18 cellular contexts compared by ENCODE assay signal in the genomic region with DNA sequence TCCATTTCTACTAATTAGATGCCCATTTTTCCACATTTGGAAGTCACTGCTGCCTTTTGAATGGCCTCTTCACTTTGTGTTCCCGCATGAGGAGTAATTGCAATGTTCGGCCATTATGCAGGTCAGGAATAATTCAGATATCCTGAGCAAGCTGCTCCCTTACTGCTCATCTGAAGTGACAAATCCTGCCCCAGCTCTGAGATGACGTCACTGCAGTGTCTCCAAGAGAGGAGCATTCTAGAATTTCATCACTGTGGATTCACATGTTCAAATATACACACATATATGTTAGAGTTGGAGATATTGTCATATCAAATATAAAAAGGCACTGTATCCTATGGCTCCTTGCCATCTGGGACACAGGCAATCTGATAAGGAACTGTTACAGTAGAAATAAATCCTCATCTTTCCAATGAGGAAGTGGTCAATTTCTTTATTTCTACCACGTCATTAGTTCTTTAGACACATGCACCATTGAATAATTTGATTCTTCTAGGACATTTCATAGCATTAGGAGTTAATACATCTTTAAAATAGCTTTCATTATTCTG.
A peak's percentile ranks its signal among the peaks of the same experiment; 100 is the strongest.
DNase-seq lines count a peak whose midpoint lies in the region; ATAC-seq and TF ChIP-seq lines count a peak whose summit lies in the region.
"Had no signal": no experiment of that assay in that cellular context is flagged by ENCODE, and none has a peak within 500 bp of the region (broad histone marks: within the 10 kb centered on the region; RNA-seq: fewer than 3 reads in every experiment).

No MANE protein-coding gene starts in this region.

- H3K4me1 ChIP-seq in colonic mucosa (peaks cover 10% of the 10 kb centered on the region), mucosa of descending colon (ENCODE audit: low read depth) (peaks cover 11% of the 10 kb centered on the region)
- H3K4me1 ChIP-seq: BLaER1 treated with 17β-estradiol and CSF1 and Interleukin-3, amounts not matched to agents 10 nM and 100 nM; HAP-1 had no signal

- H3K27ac ChIP-seq in colonic mucosa = peak overlapping the region; percentile 41
- H3K27ac ChIP-seq: BLaER1 treated with 17β-estradiol and CSF1 and Interleukin-3, amounts not matched to agents 10 nM and 100 nM; GM23248; HL-60 had no signal

- H3K27me3 ChIP-seq in colonic mucosa = no peaks in the 10 kb centered on the region
- H3K27me3 ChIP-seq: BLaER1 treated with 17β-estradiol and CSF1 and Interleukin-3, amounts not matched to agents 10 nM and 100 nM had no signal

- H3K36me3 ChIP-seq in colonic mucosa (no peaks in the 10 kb centered on the region), mucosa of descending colon (ENCODE audit: low read depth) (no peaks in the 10 kb centered on the region)
- H3K36me3 ChIP-seq: BLaER1 treated with 17β-estradiol and CSF1 and Interleukin-3, amounts not matched to agents 10 nM and 100 nM; HAP-1 had no signal

- peak; percentile 59 for ATAC-seq in mucosa of descending colon
- no peak for ATAC-seq in HG03196 (IDR thresholded peaks at IDR 0.05; ENCODE audit: unreplicated experiment)
- ATAC-seq: CD8-positive, alpha-beta T cell; GM12878 had no signal

- TF ChIP-seq CTCF in LNCaP clone FGC (IDR thresholded peaks at IDR 0.05; ENCODE audit: control insufficient read depth, extremely low read depth, insufficient read depth) = no peak
- TF ChIP-seq CTCF in colonic mucosa (IDR thresholded peaks at IDR 0.05) = no peak
- TF ChIP-seq CTCF in mucosa of descending colon (IDR thresholded peaks at IDR 0.05) = no peak

- peak; percentile 57 for DNase-seq in HT-29 (ENCODE audit: low spot score)
- peak; percentile 8 for DNase-seq in LNCaP clone FGC (ENCODE audit: low read depth)
- peak; percentile 49 for DNase-seq in colonic mucosa
- DNase-seq in mucosa of descending colon = peak in 1 of 3 donors; percentile 73
- no peak for DNase-seq in NCI-H187 (lab: John Stamatoyannopoulos, UW)
- no peak for DNase-seq in head of caudate nucleus
- no peak for DNase-seq in pons (ENCODE audit: low spot score)
- DNase-seq: Calu3; CD8-positive, alpha-beta T cell; DMS53; DND-41; EL; GM23248 had no signal

- intact Hi-C loops in colonic mucosa (cut with DNase I) (no loop called here), mucosa of descending colon (cut with DNase I, micrococcal nuclease) (no loop called here), head of caudate nucleus (cut with DNase I) (no loop called here)

- H3K9me3 ChIP-seq in colonic mucosa (no peaks in the 10 kb centered on the region), mucosa of descending colon (no peaks in the 10 kb centered on the region)
- H3K9me3 ChIP-seq: BLaER1 treated with 17β-estradiol and CSF1 and Interleukin-3, amounts not matched to agents 10 nM and 100 nM; HAP-1 had no signal

- H3K4me3 ChIP-seq in LNCaP clone FGC (ENCODE audit: low read depth, low read length) = no peak overlapping the region
- no peak overlapping the region for H3K4me3 ChIP-seq in colonic mucosa
- no peak overlapping the region for H3K4me3 ChIP-seq in mucosa of descending colon
- H3K4me3 ChIP-seq: BLaER1 treated with 17β-estradiol and CSF1 and Interleukin-3, amounts not matched to agents 10 nM and 100 nM; GM12878; GM23248; HAP-1 had no signal

- no peak overlapping the region for H3K9ac ChIP-seq in colonic mucosa (ENCODE audit: low read depth in 2 of 2, low read length in 2 of 2)
- H3K9ac ChIP-seq: BLaER1 treated with 17β-estradiol and CSF1 and Interleukin-3, amounts not matched to agents 10 nM and 100 nM; GM23248 had no signal

Comparison
In these comparisons a context has a peak if more than half of its experiments do, and no peak if none do; other contexts are left out.
1. DNase-seq: peak in HT-29 (single experiment), LNCaP clone FGC (single experiment) and colonic mucosa (single experiment); none in NCI-H187 (0 of 2), head of caudate nucleus (0 of 42) and pons (single experiment).